ENCODE assay signal across 31 cellular contexts in genomic region chr3:126342211-126342610, GRCh38. TPM values are rescaled to one million over a fixed set of nuclear protein-coding genes. Genes with fewer than 3 reads are reported as not detected.
A peak's percentile ranks its signal among the peaks of the same experiment; 100 is the strongest.
DNase-seq lines count a peak whose midpoint lies in the region; ATAC-seq and TF ChIP-seq lines count a peak whose summit lies in the region.
"Had no signal": no experiment of that assay in that cellular context is flagged by ENCODE, and none has a peak within 500 bp of the region (broad histone marks: within the 10 kb centered on the region; RNA-seq: fewer than 3 reads in every experiment).

No MANE protein-coding gene starts in this region.

- TF ChIP-seq POLR2A in right lobe of liver (IDR thresholded peaks at IDR 0.05): no peak

- H3K4me3 ChIP-seq in ascending aorta (no peak overlapping the region), right lobe of liver (no peak overlapping the region), tibial artery (no peak overlapping the region)
- H3K4me3 ChIP-seq: MG63, thoracic aorta had no signal

- no peaks in the 10 kb centered on the region for H3K9me3 Mint-ChIP-seq in activated CD8-positive, alpha-beta memory T cell treated with anti-CD3 and anti-CD28 coated beads, Interleukin-2, amount 10 ng/mL, durations not matched to agents 7 days and 5 days (ENCODE audit: low read depth)
- H3K9me3 Mint-ChIP-seq: activated T-helper 1 cell treated with anti-CD3 and anti-CD28 coated beads, Interleukin-12 subunit alpha, Interleukin-12 subunit beta, Interleukin-2, Interleukin-4 antibody, amounts not matched to agents 30 ng/mL and 10 ng/mL and 1 ng/mL, durations not matched to agents 14 hours and 24 hours and 36 hours; CD8-positive, alpha-beta T cell; central memory CD8-positive, alpha-beta T cell; HFFc6 had no signal

- no peak overlapping the region for H3K27ac Mint-ChIP-seq in activated CD8-positive, alpha-beta memory T cell treated with anti-CD3 and anti-CD28 coated beads, Interleukin-2, amount 10 ng/mL, durations not matched to agents 7 days and 5 days
- H3K27ac Mint-ChIP-seq: activated CD8-positive, alpha-beta T cell treated with anti-CD3 and anti-CD28 coated beads, Interleukin-2, amount 10 ng/mL, durations not matched to agents 7 days and 5 days; activated naive CD8-positive, alpha-beta T cell; activated T-helper 1 cell treated with anti-CD3 and anti-CD28 coated beads, Interleukin-12 subunit alpha, Interleukin-12 subunit beta, Interleukin-2, Interleukin-4 antibody, amounts not matched to agents 30 ng/mL and 10 ng/mL and 1 ng/mL, durations not matched to agents 14 hours and 24 hours and 36 hours; CD8-positive, alpha-beta T cell; HFFc6; naive B cell had no signal

- CTCF ChIA-PET in activated CD8-positive, alpha-beta memory T cell treated with anti-CD3 and anti-CD28 coated beads, Interleukin-2, amount 10 ng/mL, durations not matched to agents 7 days and 5 days (lab: Charles Lee): no interaction called here

- WGBS in right lobe of liver (ENCODE audit: insufficient coverage, low coverage, low lambda C conversion rate, missing lambda C conversion rate): 72% methylated on average over 5 of the region's 9 CpGs

- H3K4me1 Mint-ChIP-seq in activated CD8-positive, alpha-beta memory T cell treated with anti-CD3 and anti-CD28 coated beads, Interleukin-2, amount 10 ng/mL, durations not matched to agents 7 days and 5 days: no peaks in the 10 kb centered on the region
- H3K4me1 Mint-ChIP-seq: central memory CD8-positive, alpha-beta T cell; naive B cell had no signal

- ATAC-seq in activated CD8-positive, alpha-beta memory T cell treated with anti-CD3 and anti-CD28 coated beads, Interleukin-2, amount 10 ng/mL, durations not matched to agents 7 days and 5 days: no peak
- ATAC-seq in right lobe of liver: no peak
- ATAC-seq: activated CD8-positive, alpha-beta T cell treated with anti-CD3 and anti-CD28 coated beads, Interleukin-2, amount 10 ng/mL, durations not matched to agents 7 days and 5 days; CD8-positive, alpha-beta T cell; right cardiac atrium had no signal

- H3K27me3 Mint-ChIP-seq in activated CD8-positive, alpha-beta memory T cell treated with anti-CD3 and anti-CD28 coated beads, Interleukin-2, amount 10 ng/mL, durations not matched to agents 7 days and 5 days: no peaks in the 10 kb centered on the region

- H3K4me3 Mint-ChIP-seq in activated CD8-positive, alpha-beta memory T cell treated with anti-CD3 and anti-CD28 coated beads, Interleukin-2, amount 10 ng/mL, durations not matched to agents 7 days and 5 days: no peak overlapping the region
- H3K4me3 Mint-ChIP-seq: activated CD8-positive, alpha-beta T cell treated with anti-CD3 and anti-CD28 coated beads, Interleukin-2, amount 10 ng/mL, durations not matched to agents 7 days and 5 days; activated naive CD8-positive, alpha-beta T cell; activated T-helper 1 cell treated with anti-CD3 and anti-CD28 coated beads, Interleukin-12 subunit alpha, Interleukin-12 subunit beta, Interleukin-2, Interleukin-4 antibody, amounts not matched to agents 30 ng/mL and 10 ng/mL and 1 ng/mL, durations not matched to agents 14 hours and 24 hours and 36 hours; CD8-positive, alpha-beta T cell; central memory CD8-positive, alpha-beta T cell; HFFc6; naive B cell had no signal

- no peaks in the 10 kb centered on the region for H3K36me3 Mint-ChIP-seq in activated CD8-positive, alpha-beta memory T cell treated with anti-CD3 and anti-CD28 coated beads, Interleukin-2, amount 10 ng/mL, durations not matched to agents 7 days and 5 days
- H3K36me3 Mint-ChIP-seq: activated naive CD8-positive, alpha-beta T cell; CD8-positive, alpha-beta T cell; naive B cell had no signal

- peaks cover 45 to 63% of the 10 kb centered on the region in 2 donors for H3K36me3 ChIP-seq in ascending aorta
- peaks cover 0 to 9% (median 4%) of the 10 kb centered on the region in 4 donors for H3K36me3 ChIP-seq in right lobe of liver
- H3K36me3 ChIP-seq in tibial artery: peaks cover 70 to 75% (median 71%) of the 10 kb centered on the region in 3 donors
- H3K36me3 ChIP-seq: MG63 had no signal

- intact Hi-C loops in ascending aorta (cut with DNase I): loop anchor here (2.0 kb wide), 1 partner anchor 71 kb away; no protein-coding TSS in a partner anchor
- intact Hi-C loops in right lobe of liver (cut with DNase I): loop anchor here in 1 of 2 donors (10.0 kb wide), 1 partner anchor 77 kb away; no protein-coding TSS in a partner anchor
- intact Hi-C loops in tibial artery (cut with DNase I; ENCODE audit: low total_unique reads): no loop called here

- H3K4me1 ChIP-seq in ascending aorta: peaks cover 4 to 30% of the 10 kb centered on the region in 2 donors
- peaks cover 0 to 63% (median 30%) of the 10 kb centered on the region in 4 donors for H3K4me1 ChIP-seq in right lobe of liver
- peaks cover 0 to 54% (median 11%) of the 10 kb centered on the region in 4 donors for H3K4me1 ChIP-seq in tibial artery

- H3K27me3 ChIP-seq in ascending aorta: no peaks in the 10 kb centered on the region
- no peaks in the 10 kb centered on the region for H3K27me3 ChIP-seq in right lobe of liver
- no peaks in the 10 kb centered on the region for H3K27me3 ChIP-seq in tibial artery
- H3K27me3 ChIP-seq: MG63 had no signal

- H3K27ac ChIP-seq in ascending aorta: peak overlapping the region; percentile 32 to 34
- peak overlapping the region; percentile 43 to 95 (median 89) for H3K27ac ChIP-seq in right lobe of liver
- H3K27ac ChIP-seq in tibial artery: no peak overlapping the region

- H3K9me3 ChIP-seq in ascending aorta (peaks cover 0 to 13% of the 10 kb centered on the region in 2 donors), right lobe of liver (no peaks in the 10 kb centered on the region), tibial artery (peaks cover 0 to 8% (median 2%) of the 10 kb centered on the region in 3 donors)
- H3K9me3 ChIP-seq: MG63 had no signal

- DNase-seq in activated CD8-positive, alpha-beta memory T cell treated with anti-CD3 and anti-CD28 coated beads for 24 hours: peak; percentile 30
- DNase-seq in activated CD8-positive, alpha-beta memory T cell treated with anti-CD3 and anti-CD28 coated beads, Interleukin-2, amount 10 ng/mL, durations not matched to agents 7 days and 5 days: no peak
- DNase-seq in ascending aorta (ENCODE audit: low spot score in 2 of 2) (peak in 1 of 2 donors; percentile 38), right lobe of liver (peak in 2 of 3 donors; percentile 43 to 45), tibial artery (peak; percentile 19 to 62), RPMI8226 (no peak), SW 1271 (lab: John Stamatoyannopoulos, UW) (no peak)
- DNase-seq in activated naive CD4-positive, alpha-beta T cell (lab: John Stamatoyannopoulos, UW): no peak
- DNase-seq: 8988T; activated CD4-positive, alpha-beta T cell treated with anti-CD3 and anti-CD28 coated beads for 1 hour; activated CD8-positive, alpha-beta T cell treated with anti-CD3 and anti-CD28 coated beads, Interleukin-2, amount 10 ng/mL, durations not matched to agents 7 days and 5 days; DMS153; HFFc6; KBM-7; MG63; naive B cell; NCI-H1417; NCI-H2107; NCI-H446; right cardiac atrium; SHP77; stimulated activated CD4-positive, alpha-beta T cell treated with anti-CD3 and anti-CD28 coated beads, Interleukin-4, amount 100 ng/mL, for 4 hours; stimulated activated naive CD4-positive, alpha-beta T cell had no signal

- no peak for TF ChIP-seq CTCF in ascending aorta (IDR thresholded peaks at IDR 0.05)
- TF ChIP-seq CTCF in right lobe of liver (IDR thresholded peaks at IDR 0.05): no peak
- no peak for TF ChIP-seq CTCF in tibial artery (IDR thresholded peaks at IDR 0.05)

RNA-seq across cellular contexts. Expression of gene KLF15, which starts 15.0 kb away (rescaled TPM):
- total RNA-seq in activated CD8-positive, alpha-beta memory T cell treated with anti-CD3 and anti-CD28 coated beads, Interleukin-2, amount 10 ng/mL, durations not matched to agents 7 days and 5 days: not detected
- total RNA-seq in ascending aorta (74.0 TPM), right lobe of liver (100 to 1,000 TPM in 2 of 6 experiments, 10 to 100 TPM in 4; 14.4 to 112 (median 89.3) TPM)
- total RNA-seq: activated CD8-positive, alpha-beta T cell treated with anti-CD3 and anti-CD28 coated beads, Interleukin-2, amount 10 ng/mL, durations not matched to agents 7 days and 5 days had no signal

RNA-seq across cellular contexts. Expression of gene CFAP100, which starts 52.5 kb away (rescaled TPM):
- not detected for total RNA-seq in activated CD8-positive, alpha-beta memory T cell treated with anti-CD3 and anti-CD28 coated beads, Interleukin-2, amount 10 ng/mL, durations not matched to agents 7 days and 5 days
- total RNA-seq in ascending aorta: not detected
- total RNA-seq in right lobe of liver: not detected
- total RNA-seq: activated CD8-positive, alpha-beta T cell treated with anti-CD3 and anti-CD28 coated beads, Interleukin-2, amount 10 ng/mL, durations not matched to agents 7 days and 5 days; activated T-helper 1 cell treated with anti-CD3 and anti-CD28 coated beads, Interleukin-12 subunit alpha, Interleukin-12 subunit beta, Interleukin-2, Interleukin-4 antibody, amounts not matched to agents 30 ng/mL and 10 ng/mL and 1 ng/mL, durations not matched to agents 14 hours and 24 hours and 36 hours; CD8-positive, alpha-beta T cell; G401; HFFc6; OCI-LY7; omental fat pad; right cardiac atrium; thoracic aorta had no signal

Comparison
In these comparisons a context has a peak if more than half of its experiments do, and no peak if none do; other contexts are left out.
1. DNase-seq: peak in activated CD8-positive, alpha-beta memory T cell treated with anti-CD3 and anti-CD28 coated beads for 24 hours (single experiment), right lobe of liver (2 of 3) and tibial artery (2 of 2); none in activated CD8-positive, alpha-beta memory T cell treated with anti-CD3 and anti-CD28 coated beads, Interleukin-2, amount 10 ng/mL, durations not matched to agents 7 days and 5 days (single experiment), RPMI8226 (single experiment), activated naive CD4-positive, alpha-beta T cell (0 of 4) and SW 1271 (0 of 2).
2. H3K27ac ChIP-seq: peak in ascending aorta (2 of 2) and right lobe of liver (3 of 3); none in tibial artery (0 of 2).
3. RNA of gene KLF15, which starts 15.0 kb away (total RNA-seq): 14.4 to 112 TPM in right lobe of liver and 74.0 TPM in ascending aorta (single experiment); not detected in activated CD8-positive, alpha-beta memory T cell treated with anti-CD3 and anti-CD28 coated beads, Interleukin-2, amount 10 ng/mL, durations not matched to agents 7 days and 5 days; every median in the first group is over 10 times any median in the second.